ENCODE assay signal across 16 cellular contexts in genomic region chr17:34299918-34300600, GRCh38. TPM values are rescaled to one million over a fixed set of nuclear protein-coding genes. Genes with fewer than 3 reads are reported as not detected.
DNase-seq lines count a peak whose midpoint lies in the region; ATAC-seq, FAIRE-seq and TF ChIP-seq lines count a peak whose summit lies in the region.
"Had no signal": no experiment of that assay in that cellular context is flagged by ENCODE, and none has a peak within 500 bp of the region (broad histone marks: within the 10 kb centered on the region; RNA-seq: fewer than 3 reads in every experiment).

No MANE protein-coding gene starts in this region.

- POLR2A ChIA-PET in GM10248 (lab: Yijun Ruan, JAX) = no interaction called here

- intact Hi-C loops in left ventricle myocardium inferior (cut with micrococcal nuclease) = loop anchor here (10.0 kb wide), 1 partner anchor 65 kb away; the partner anchor contains the start of gene CCL1
- intact Hi-C loops in right cardiac atrium (cut with DNase I) = loop anchor here in 2 of 4 donors (10.0 kb wide), 2 partner anchors 65 kb away; partner anchors contain the start of gene CCL1 (in 1 of the 2)

- no peak for TF ChIP-seq CTCF in left ventricle myocardium inferior (IDR thresholded peaks at IDR 0.05; ENCODE audit: borderline replicate concordance)
- TF ChIP-seq CTCF in bronchial epithelial cell (IDR thresholded peaks at IDR 0.05; ENCODE audit: insufficient read depth, low read length, severe bottlenecking) = no peak
- no peak for TF ChIP-seq CTCF in GM10248 (IDR thresholded peaks at IDR 0.05; ENCODE audit: control extremely low read depth, extremely low read depth, low read depth, missing control alignments)
- TF ChIP-seq CTCF in GM20000 (IDR thresholded peaks at IDR 0.05; ENCODE audit: extremely low read depth, missing control alignments) = no peak

- H3K9me3 ChIP-seq in left ventricle myocardium inferior (replicated peaks) = no peaks in the 10 kb centered on the region
- H3K9me3 ChIP-seq in right cardiac atrium (ENCODE audit: control insufficient read depth, low read length) = no peaks in the 10 kb centered on the region
- H3K9me3 ChIP-seq: body of pancreas, upper lobe of left lung had no signal

- ATAC-seq in right cardiac atrium (no peak), HG03439 (IDR thresholded peaks at IDR 0.05; ENCODE audit: unreplicated experiment) (no peak)
- ATAC-seq: activated CD4-positive, alpha-beta T cell treated with anti-CD3 and anti-CD28 coated beads for 36 hours; body of pancreas; naive thymus-derived CD4-positive, alpha-beta T cell had no signal

- H3K4me3 ChIP-seq in left ventricle myocardium inferior (no peak overlapping the region), right cardiac atrium (ENCODE audit: low read length) (no peak overlapping the region), bronchial epithelial cell (ENCODE audit: low read depth, low read length) (no peak overlapping the region)
- H3K4me3 ChIP-seq: body of pancreas, upper lobe of left lung had no signal

- H3K27me3 ChIP-seq in left ventricle myocardium inferior (ENCODE audit: low read depth) (no peaks in the 10 kb centered on the region), right cardiac atrium (ENCODE audit: control insufficient read depth, insufficient read depth) (no peaks in the 10 kb centered on the region), bronchial epithelial cell (ENCODE audit: control insufficient read depth, insufficient read depth, low read length) (no peaks in the 10 kb centered on the region)
- H3K27me3 ChIP-seq: body of pancreas, upper lobe of left lung had no signal

- H3K4me1 ChIP-seq in left ventricle myocardium inferior (peaks cover 37% of the 10 kb centered on the region), right cardiac atrium (ENCODE audit: control insufficient read depth, insufficient read depth, low read length) (peaks cover 3% of the 10 kb centered on the region)
- H3K4me1 ChIP-seq: body of pancreas, upper lobe of left lung had no signal

- WGBS in right cardiac atrium = 74% methylated on average over 4 of the region's 4 CpGs

- no peak for DNase-seq in left ventricle myocardium inferior
- DNase-seq in right cardiac atrium = no peak
- DNase-seq in bronchial epithelial cell (ENCODE audit: low read depth) = peak; percentile 87
- DNase-seq in iris pigment epithelial cell (ENCODE audit: low read depth) = peak; percentile 88
- no peak for DNase-seq in stimulated activated CD4-positive, alpha-beta T cell treated with anti-CD3 and anti-CD28 coated beads, Interleukin-1b, Interleukin-23, amount 100 ng/mL, for 48 hours
- DNase-seq in GM10248 (ENCODE audit: extremely low spot score) = no peak
- no peak for DNase-seq in GM20000 (ENCODE audit: low spot score)
- DNase-seq: activated CD4-positive, alpha-beta T cell treated with anti-CD3 and anti-CD28 coated beads for 36 hours; body of pancreas; erythroblast; naive thymus-derived CD4-positive, alpha-beta T cell; NCI-H524 treated with DMSO at 0.1 percent for 48 hours; upper lobe of left lung had no signal

- CTCF ChIA-PET in GM10248 (lab: Yijun Ruan, JAX) = interaction anchor here (1.0 to 1.5 kb wide), 2 partner anchors 22 to 99 kb away, joined by 3 to 5 read pairs; no protein-coding TSS in a partner anchor

- H3K27ac ChIP-seq in left ventricle myocardium inferior (replicated peaks) (peak overlapping the region; percentile 53), right cardiac atrium (ENCODE audit: low read length) (no peak overlapping the region)
- H3K27ac ChIP-seq: body of pancreas, upper lobe of left lung had no signal

- peak; percentile 28 for FAIRE-seq in bronchial epithelial cell (lab: Jason Lieb, UNC)
- FAIRE-seq: H1 had no signal

- H3K36me3 ChIP-seq in left ventricle myocardium inferior = no peaks in the 10 kb centered on the region
- H3K36me3 ChIP-seq in bronchial epithelial cell (ENCODE audit: control insufficient read depth, insufficient read depth, low read length) = no peaks in the 10 kb centered on the region
- H3K36me3 ChIP-seq: upper lobe of left lung had no signal

RNA-seq across cellular contexts. Expression of gene CCL11, which starts 14.5 kb away (rescaled TPM):
- total RNA-seq in left ventricle myocardium inferior = 3.8 TPM
- total RNA-seq in right cardiac atrium = 1 to 10 TPM in 1 of 4 donors, under 1 TPM in 3; 0.21 to 5.5 (median 0.82) TPM
- polyA plus RNA-seq in right cardiac atrium = 0.36 TPM
- not detected in 2 replicates for total RNA-seq in bronchial epithelial cell
- total RNA-seq: activated CD4-positive, alpha-beta T cell treated with anti-CD3 and anti-CD28 coated beads for 36 hours; activated T-helper 17 cell treated with anti-CD3 and anti-CD28 coated beads, Interleukin-2, amount 50 U/mL, for 72 hours; body of pancreas; H1; naive thymus-derived CD4-positive, alpha-beta T cell had no signal
- polyA plus RNA-seq: H1; naive thymus-derived CD4-positive, alpha-beta T cell had no signal

RNA-seq across cellular contexts. Expression of gene CCL8, which starts 19.2 kb away (rescaled TPM):
- total RNA-seq in left ventricle myocardium inferior = 0.41 TPM
- under 1 TPM in 3 of 4 donors, not detected in 1; 0.17 to 0.84 (median 0.24) TPM for total RNA-seq in right cardiac atrium
- 0.34 TPM for polyA plus RNA-seq in right cardiac atrium
- total RNA-seq in bronchial epithelial cell = not detected in 2 replicates
- total RNA-seq: activated CD4-positive, alpha-beta T cell treated with anti-CD3 and anti-CD28 coated beads for 36 hours; activated T-helper 17 cell treated with anti-CD3 and anti-CD28 coated beads, Interleukin-2, amount 50 U/mL, for 72 hours; body of pancreas; H1; naive thymus-derived CD4-positive, alpha-beta T cell had no signal
- polyA plus RNA-seq: H1; naive thymus-derived CD4-positive, alpha-beta T cell had no signal

RNA-seq across cellular contexts. Expression of gene CCL7, which starts 30.0 kb away (rescaled TPM):
- total RNA-seq in left ventricle myocardium inferior = not detected
- not detected for total RNA-seq in right cardiac atrium
- not detected for polyA plus RNA-seq in right cardiac atrium
- not detected in 2 replicates for total RNA-seq in bronchial epithelial cell
- total RNA-seq: activated CD4-positive, alpha-beta T cell treated with anti-CD3 and anti-CD28 coated beads for 36 hours; activated T-helper 17 cell treated with anti-CD3 and anti-CD28 coated beads, Interleukin-2, amount 50 U/mL, for 72 hours; body of pancreas; H1; naive thymus-derived CD4-positive, alpha-beta T cell had no signal
- polyA plus RNA-seq: H1; naive thymus-derived CD4-positive, alpha-beta T cell had no signal

RNA-seq across cellular contexts. Expression of gene CCL2, which starts 45.0 kb away (rescaled TPM):
- total RNA-seq in left ventricle myocardium inferior (24.3 TPM), right cardiac atrium (100 to 1,000 TPM in 1 of 4 donors, 10 to 100 TPM in 3; 24.7 to 211 (median 51.7) TPM), bronchial epithelial cell (not detected in 2 replicates)
- 93.8 TPM for polyA plus RNA-seq in right cardiac atrium
- total RNA-seq: activated CD4-positive, alpha-beta T cell treated with anti-CD3 and anti-CD28 coated beads for 36 hours; activated T-helper 17 cell treated with anti-CD3 and anti-CD28 coated beads, Interleukin-2, amount 50 U/mL, for 72 hours had no signal
- polyA plus RNA-seq: naive thymus-derived CD4-positive, alpha-beta T cell had no signal

RNA-seq across cellular contexts. Expression of gene CCL13, which starts 56.2 kb away (rescaled TPM):
- 0.74 TPM for total RNA-seq in left ventricle myocardium inferior
- total RNA-seq in right cardiac atrium = 1 to 10 TPM in 2 of 4 donors, under 1 TPM in 2; 0.40 to 4.3 (median 0.84) TPM
- polyA plus RNA-seq in right cardiac atrium = 2.0 TPM
- not detected in 2 replicates for total RNA-seq in bronchial epithelial cell
- total RNA-seq: activated CD4-positive, alpha-beta T cell treated with anti-CD3 and anti-CD28 coated beads for 36 hours; activated T-helper 17 cell treated with anti-CD3 and anti-CD28 coated beads, Interleukin-2, amount 50 U/mL, for 72 hours; body of pancreas; H1; naive thymus-derived CD4-positive, alpha-beta T cell had no signal
- polyA plus RNA-seq: H1; naive thymus-derived CD4-positive, alpha-beta T cell had no signal

Comparison
In these comparisons a context has a peak if more than half of its experiments do, and no peak if none do; other contexts are left out.
1. DNase-seq: peak in bronchial epithelial cell (single experiment) and iris pigment epithelial cell (single experiment); none in left ventricle myocardium inferior (single experiment), right cardiac atrium (0 of 3), stimulated activated CD4-positive, alpha-beta T cell treated with anti-CD3 and anti-CD28 coated beads, Interleukin-1b, Interleukin-23, amount 100 ng/mL, for 48 hours (single experiment), GM10248 (single experiment) and GM20000 (single experiment).